ENCODE assay signal across 39 cellular contexts in the genomic region with DNA sequence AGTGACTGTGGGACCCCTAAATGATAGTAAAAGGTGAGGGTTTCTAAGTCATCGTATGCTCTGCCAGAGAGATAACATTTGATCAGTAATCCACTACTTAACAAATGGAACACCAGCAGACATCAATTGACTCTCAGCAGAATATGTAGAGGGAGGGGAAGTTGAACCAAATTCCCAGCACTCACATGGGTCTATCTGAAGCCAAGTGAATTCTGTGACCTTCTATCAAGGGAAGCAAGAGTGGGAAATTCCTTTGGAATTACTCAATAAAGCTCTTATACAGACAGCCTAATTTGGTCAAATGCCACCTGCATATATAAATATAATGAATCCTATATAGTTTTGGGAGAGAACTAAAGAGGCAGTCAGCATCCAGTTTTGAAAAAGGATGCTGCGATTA. TPM values are rescaled to one million over a fixed set of nuclear protein-coding genes. Genes with fewer than 3 reads are reported as not detected.
"Had no signal": no experiment of that assay in that cellular context is flagged by ENCODE, and none has a peak within 500 bp of the region (broad histone marks: within the 10 kb centered on the region; RNA-seq: fewer than 3 reads in every experiment).

No MANE protein-coding gene starts in this region.

- H3K36me3 ChIP-seq: ascending aorta, cardiac muscle cell, colonic mucosa, MG63, Peyer's patch had no signal

- DNase-seq: activated B cell treated with CpG ODN at 0.5 μM for 24 hours; activated CD4-positive, alpha-beta memory T cell treated with anti-CD3 and anti-CD28 coated beads for 36 hours; activated CD4-positive, alpha-beta T cell treated with anti-CD3 and anti-CD28 coated beads for 4 hours; activated CD4-positive, alpha-beta T cell treated with anti-CD3 and anti-CD28 coated beads, Interleukin-2, amount 50 U/mL, for 1 hour; activated CD4-positive, CD25-positive, alpha-beta regulatory T cell treated with anti-CD3 and anti-CD28 coated beads, Interleukin-2, amount 50 U/mL, for 72 hours; activated CD8-positive, alpha-beta memory T cell treated with anti-CD3 and anti-CD28 coated beads, Interleukin-2, amount 50 U/mL, for 4 hours; activated effector memory CD4-positive, alpha-beta T cell treated with anti-CD3 and anti-CD28 coated beads, Interleukin-2, amount 50 U/mL, for 16 hours; activated naive CD4-positive, alpha-beta T cell; activated naive CD4-positive, alpha-beta T cell treated with anti-CD3 and anti-CD28 coated beads, Interleukin-2, amount 50 U/mL, for 16 hours; activated naive CD8-positive, alpha-beta T cell treated with anti-CD3 and anti-CD28 coated beads, Interleukin-2, amount 10 ng/mL, durations not matched to agents 7 days and 5 days; activated T-cell treated with anti-CD3 and anti-CD28 coated beads, Interleukin-2, amount 50 U/mL, for 48 hours; amygdala; colonic mucosa; Kasumi-1; MG63; MV-4-11; NCI-H1092; NCI-H1417 treated with DMSO at 0.1 percent for 48 hours; NCI-H187 treated with DMSO at 0.1 percent for 48 hours; NCI-H2081; NCI-H226; NCI-H446 treated with DMSO at 0.1 percent for 48 hours; NCI-H524; NCI-H69; NK-92 treated with Interleukin-12 subunit alpha and Interleukin-12 subunit beta, amount 100 ng/mL, for 24 hours; PC-3; Peyer's patch; SIG-M5; SW 1271; T-helper 1 cell; T-helper 2 cell; T-helper 9 cell had no signal

- H3K27ac ChIP-seq: ascending aorta, cardiac muscle cell, colonic mucosa, Peyer's patch, RWPE1, VCaP had no signal

- H3K27me3 ChIP-seq: ascending aorta, cardiac muscle cell, colonic mucosa, MG63, Peyer's patch had no signal

- H3K4me3 ChIP-seq: ascending aorta, cardiac muscle cell, colonic mucosa, MG63, Peyer's patch had no signal

- ATAC-seq: PC-3, Right ventricle myocardium inferior, SK-N-SH treated with all-trans-retinoic acid at 6 μM for 48 hours had no signal

- H3K4me1 ChIP-seq: ascending aorta, colonic mucosa, Peyer's patch had no signal

- H3K9me3 ChIP-seq: ascending aorta, colonic mucosa, MG63, Peyer's patch had no signal

RNA-seq across cellular contexts. Expression of a gene that starts 15.8 kb away (rescaled TPM):
- total RNA-seq: activated B cell treated with CpG ODN at 0.5 μM for 24 hours; activated CD4-positive, alpha-beta memory T cell treated with anti-CD3 and anti-CD28 coated beads for 36 hours; activated naive CD8-positive, alpha-beta T cell treated with anti-CD3 and anti-CD28 coated beads, Interleukin-2, amount 10 ng/mL, durations not matched to agents 7 days and 5 days; ascending aorta; PC-3; Peyer's patch; SK-MEL-5 had no signal
